In the genomic region with DNA sequence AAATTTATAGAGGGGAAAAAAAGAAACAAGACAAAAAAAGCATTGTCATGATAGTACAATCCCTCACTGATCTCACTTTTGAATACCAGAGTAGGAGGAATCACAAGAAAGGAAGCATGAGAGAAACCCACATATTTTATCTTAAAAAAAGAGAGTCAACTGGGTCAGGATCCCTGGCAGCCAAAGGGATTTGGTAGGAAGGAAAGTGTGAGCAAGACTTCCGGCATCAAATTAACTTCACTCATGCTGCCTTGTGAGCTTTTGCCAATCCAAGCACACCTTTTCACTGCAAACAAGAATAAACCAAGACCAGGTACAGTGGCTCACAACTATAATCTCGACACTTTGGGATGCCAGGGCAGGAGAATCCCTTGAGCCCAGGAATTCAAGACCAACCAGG, we compare ENCODE assay signal across 19 cellular contexts. TPM values are rescaled to one million over a fixed set of nuclear protein-coding genes. Genes with fewer than 3 reads are reported as not detected.
"Had no signal": no experiment of that assay in that cellular context is flagged by ENCODE, and none has a peak within 500 bp of the region (broad histone marks: within the 10 kb centered on the region; RNA-seq: fewer than 3 reads in every experiment).

No MANE protein-coding gene starts in this region.

- H3K9me3 Mint-ChIP-seq: neural crest cell had no signal

- H3K9me3 ChIP-seq: gastrocnemius medialis, heart left ventricle, psoas muscle, thoracic aorta had no signal

- H3K27ac ChIP-seq: gastrocnemius medialis, heart left ventricle, psoas muscle, thoracic aorta had no signal

- H3K4me3 ChIP-seq: gastrocnemius medialis, heart left ventricle, psoas muscle, thoracic aorta had no signal

- H3K4me1 ChIP-seq: gastrocnemius medialis, heart left ventricle, psoas muscle had no signal

- DNase-seq: activated CD4-positive, alpha-beta T cell treated with anti-CD3 and anti-CD28 coated beads, Interleukin-2, amount 50 U/mL, for 48 hours; activated CD4-positive, CD25-positive, alpha-beta regulatory T cell treated with anti-CD3 and anti-CD28 coated beads, Interleukin-2, amount 50 U/mL, for 72 hours; activated effector memory CD4-positive, alpha-beta T cell treated with anti-CD3 and anti-CD28 coated beads, Interleukin-2, amount 50 U/mL, for 16 hours; activated T-cell treated with anti-CD3 and anti-CD28 coated beads, Interleukin-2, amount 50 U/mL, for 48 hours; gastrocnemius medialis; heart left ventricle; psoas muscle; T-helper 2 cell had no signal

- H3K4me3 Mint-ChIP-seq: neural crest cell had no signal

- H3K36me3 ChIP-seq: gastrocnemius medialis, heart left ventricle, thoracic aorta had no signal

- ATAC-seq: gastrocnemius medialis, heart left ventricle, psoas muscle, sciatic nerve, SK-N-SH treated with all-trans-retinoic acid at 6 μM for 48 hours had no signal

RNA-seq across cellular contexts. Expression of a gene that starts 53.1 kb away (rescaled TPM):
- total RNA-seq: bronchial epithelial cell, chondrocyte, dermis microvascular lymphatic vessel endothelial cell, epithelial cell of proximal tubule, gastrocnemius medialis, lower leg skin, osteocyte, psoas muscle, sciatic nerve, thoracic aorta, ureter had no signal
